ENCODE assay signal across 2 cellular contexts in genomic region chr4:2250764-2251072, GRCh38.
TF ChIP-seq lines count a peak whose summit lies in the region.

No MANE protein-coding gene starts in this region.

TF ChIP-seq in SK-N-SH, 30 proteins besides CTCF, POLR2A, EP300 and RAD21 (continued from another document):
- TF ChIP-seq, protein P1, sequence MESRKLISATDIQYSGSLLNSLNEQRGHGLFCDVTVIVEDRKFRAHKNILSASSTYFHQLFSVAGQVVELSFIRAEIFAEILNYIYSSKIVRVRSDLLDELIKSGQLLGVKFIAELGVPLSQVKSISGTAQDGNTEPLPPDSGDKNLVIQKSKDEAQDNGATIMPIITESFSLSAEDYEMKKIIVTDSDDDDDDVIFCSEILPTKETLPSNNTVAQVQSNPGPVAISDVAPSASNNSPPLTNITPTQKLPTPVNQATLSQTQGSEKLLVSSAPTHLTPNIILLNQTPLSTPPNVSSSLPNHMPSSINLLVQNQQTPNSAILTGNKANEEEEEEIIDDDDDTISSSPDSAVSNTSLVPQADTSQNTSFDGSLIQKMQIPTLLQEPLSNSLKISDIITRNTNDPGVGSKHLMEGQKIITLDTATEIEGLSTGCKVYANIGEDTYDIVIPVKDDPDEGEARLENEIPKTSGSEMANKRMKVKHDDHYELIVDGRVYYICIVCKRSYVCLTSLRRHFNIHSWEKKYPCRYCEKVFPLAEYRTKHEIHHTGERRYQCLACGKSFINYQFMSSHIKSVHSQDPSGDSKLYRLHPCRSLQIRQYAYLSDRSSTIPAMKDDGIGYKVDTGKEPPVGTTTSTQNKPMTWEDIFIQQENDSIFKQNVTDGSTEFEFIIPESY (IDR thresholded peaks at IDR 0.05; ENCODE audit: borderline replicate concordance, low read depth) = no peak
- TF ChIP-seq YY1 (IDR thresholded peaks at IDR 0.05; ENCODE audit: low read depth) (no peak), NRF1 (IDR thresholded peaks at IDR 0.05; ENCODE audit: low read depth, low read length) (no peak), REST (IDR thresholded peaks at IDR 0.05; ENCODE audit: low read depth, low read length) (no peak), RCOR1 (IDR thresholded peaks at IDR 0.05; ENCODE audit: low read length) (no peak), POLR2AphosphoS5 (IDR thresholded peaks at IDR 0.05; ENCODE audit: low read depth, low read length) (no peak), MXI1 (IDR thresholded peaks at IDR 0.05; ENCODE audit: low read depth, low read length) (no peak), RFX5 (IDR thresholded peaks at IDR 0.05; ENCODE audit: low read length) (no peak), ELF1 (IDR thresholded peaks at IDR 0.05) (no peak), MEF2A (IDR thresholded peaks at IDR 0.05; ENCODE audit: borderline replicate concordance, low read depth) (no peak), FOXM1 (IDR thresholded peaks at IDR 0.05; ENCODE audit: low read depth) (no peak), IRF3 (IDR thresholded peaks at IDR 0.05; ENCODE audit: low read depth, low read length) (no peak), CHD2 (IDR thresholded peaks at IDR 0.05; ENCODE audit: low read length, partially characterized antibody) (no peak), RXRA (IDR thresholded peaks at IDR 0.05; ENCODE audit: borderline replicate concordance, low read depth) (no peak)
- TF ChIP-seq, protein P2, sequence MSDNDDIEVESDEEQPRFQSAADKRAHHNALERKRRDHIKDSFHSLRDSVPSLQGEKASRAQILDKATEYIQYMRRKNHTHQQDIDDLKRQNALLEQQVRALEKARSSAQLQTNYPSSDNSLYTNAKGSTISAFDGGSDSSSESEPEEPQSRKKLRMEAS (IDR thresholded peaks at IDR 0.05; ENCODE audit: low read depth) = no peak

TF ChIP-seq in SK-N-SH treated with all-trans-retinoic acid at 6 μM for 48 hours, 23 proteins besides CTCF, POLR2A, EP300 and RAD21 (continued from another document):
- TF ChIP-seq ZC3H10 (CRISPR knock-in tag; IDR thresholded peaks at IDR 0.05) = no peak
- no peak for TF ChIP-seq PPARA (CRISPR knock-in tag; IDR thresholded peaks at IDR 0.05; ENCODE audit: borderline replicate concordance)
- TF ChIP-seq ZNF565 (CRISPR knock-in tag; conservative IDR thresholded peaks at IDR 0.05; ENCODE audit: low read depth) = no peak
- TF ChIP-seq RARB (CRISPR knock-in tag; IDR thresholded peaks at IDR 0.05) = no peak
- TF ChIP-seq BACH2 (CRISPR knock-in tag; IDR thresholded peaks at IDR 0.05; ENCODE audit: borderline replicate concordance) = no peak
- no peak for TF ChIP-seq ESRRG (CRISPR knock-in tag; IDR thresholded peaks at IDR 0.05)
- TF ChIP-seq, protein P3, sequence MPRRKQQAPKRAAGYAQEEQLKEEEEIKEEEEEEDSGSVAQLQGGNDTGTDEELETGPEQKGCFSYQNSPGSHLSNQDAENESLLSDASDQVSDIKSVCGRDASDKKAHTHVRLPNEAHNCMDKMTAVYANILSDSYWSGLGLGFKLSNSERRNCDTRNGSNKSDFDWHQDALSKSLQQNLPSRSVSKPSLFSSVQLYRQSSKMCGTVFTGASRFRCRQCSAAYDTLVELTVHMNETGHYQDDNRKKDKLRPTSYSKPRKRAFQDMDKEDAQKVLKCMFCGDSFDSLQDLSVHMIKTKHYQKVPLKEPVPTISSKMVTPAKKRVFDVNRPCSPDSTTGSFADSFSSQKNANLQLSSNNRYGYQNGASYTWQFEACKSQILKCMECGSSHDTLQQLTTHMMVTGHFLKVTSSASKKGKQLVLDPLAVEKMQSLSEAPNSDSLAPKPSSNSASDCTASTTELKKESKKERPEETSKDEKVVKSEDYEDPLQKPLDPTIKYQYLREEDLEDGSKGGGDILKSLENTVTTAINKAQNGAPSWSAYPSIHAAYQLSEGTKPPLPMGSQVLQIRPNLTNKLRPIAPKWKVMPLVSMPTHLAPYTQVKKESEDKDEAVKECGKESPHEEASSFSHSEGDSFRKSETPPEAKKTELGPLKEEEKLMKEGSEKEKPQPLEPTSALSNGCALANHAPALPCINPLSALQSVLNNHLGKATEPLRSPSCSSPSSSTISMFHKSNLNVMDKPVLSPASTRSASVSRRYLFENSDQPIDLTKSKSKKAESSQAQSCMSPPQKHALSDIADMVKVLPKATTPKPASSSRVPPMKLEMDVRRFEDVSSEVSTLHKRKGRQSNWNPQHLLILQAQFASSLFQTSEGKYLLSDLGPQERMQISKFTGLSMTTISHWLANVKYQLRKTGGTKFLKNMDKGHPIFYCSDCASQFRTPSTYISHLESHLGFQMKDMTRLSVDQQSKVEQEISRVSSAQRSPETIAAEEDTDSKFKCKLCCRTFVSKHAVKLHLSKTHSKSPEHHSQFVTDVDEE (CRISPR knock-in tag; IDR thresholded peaks at IDR 0.05) = no peak
- no peak for TF ChIP-seq ZFP3 (CRISPR knock-in tag; IDR thresholded peaks at IDR 0.05)
